1 cellular context compared by ENCODE assay signal in the genomic region with DNA sequence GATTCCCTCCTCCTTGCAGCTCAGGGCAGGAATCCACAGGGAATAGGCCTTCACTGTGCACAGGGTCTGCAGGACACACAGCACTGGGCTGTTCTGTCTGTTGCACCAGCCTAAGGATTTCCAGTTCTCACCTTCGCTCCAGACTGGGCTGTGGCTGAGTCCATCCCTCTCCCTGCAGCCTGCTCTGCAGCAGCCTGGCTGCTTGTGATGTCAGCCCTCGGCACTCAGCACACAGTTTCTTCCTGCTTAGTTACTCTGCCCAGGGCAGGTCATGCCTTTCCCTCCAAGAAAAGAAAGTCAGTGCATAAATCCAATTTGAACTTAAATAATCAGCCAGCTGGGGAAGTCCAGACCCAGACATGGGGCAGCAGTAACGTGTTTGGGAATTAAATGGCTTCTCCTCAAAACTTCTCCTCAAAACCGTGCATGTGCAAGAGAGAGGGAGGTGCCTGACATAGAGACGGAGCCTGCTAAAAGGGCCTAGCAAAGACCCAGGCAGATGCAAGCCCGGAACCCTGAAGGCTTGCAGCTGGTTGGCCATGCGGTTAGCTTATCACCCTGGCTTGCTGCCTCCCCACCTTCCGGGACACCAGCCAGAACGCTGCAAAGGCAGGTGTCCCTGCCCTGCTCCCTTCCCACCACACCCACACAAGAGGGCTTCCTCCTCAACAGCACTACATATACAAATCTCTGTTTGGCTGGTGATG.
A peak's percentile ranks its signal among the peaks of the same experiment; 100 is the strongest.
TF ChIP-seq lines count a peak whose summit lies in the region.

No MANE protein-coding gene starts in this region.

TF ChIP-seq in K562, 482 proteins besides CTCF, POLR2A, EP300 and RAD21 (continues in another document):
- TF ChIP-seq, protein P1, sequence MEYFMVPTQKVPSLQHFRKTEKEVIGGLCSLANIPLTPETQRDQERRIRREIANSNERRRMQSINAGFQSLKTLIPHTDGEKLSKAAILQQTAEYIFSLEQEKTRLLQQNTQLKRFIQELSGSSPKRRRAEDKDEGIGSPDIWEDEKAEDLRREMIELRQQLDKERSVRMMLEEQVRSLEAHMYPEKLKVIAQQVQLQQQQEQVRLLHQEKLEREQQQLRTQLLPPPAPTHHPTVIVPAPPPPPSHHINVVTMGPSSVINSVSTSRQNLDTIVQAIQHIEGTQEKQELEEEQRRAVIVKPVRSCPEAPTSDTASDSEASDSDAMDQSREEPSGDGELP (CRISPR knock-in tag; IDR thresholded peaks at IDR 0.05; ENCODE audit: borderline replicate concordance) = peak; percentile 30; the same call in 1 of the 2 replicates
- TF ChIP-seq ARID1B (IDR thresholded peaks at IDR 0.05) = peak; percentile 32; the same call in 1 of the 2 replicates
- TF ChIP-seq RCOR1 (IDR thresholded peaks at IDR 0.05; ENCODE audit: borderline replicate concordance in 1 of 2, low read depth in 2 of 2, low read length in 2 of 2) = peak in 1 of 2 experiments; percentile 42; a peak in 2 of 4 replicates
- TF ChIP-seq ZNF699 (CRISPR knock-in tag; IDR thresholded peaks at IDR 0.05; ENCODE audit: insufficient replicate concordance) = no peak
- TF ChIP-seq ZNF766 (CRISPR knock-in tag; conservative IDR thresholded peaks at IDR 0.05) = 0 out of 2 replicates have a peak, but pooled peaks have one; percentile 25
- TF ChIP-seq NCOR1 (IDR thresholded peaks at IDR 0.05) = 0 out of 2 replicates have a peak, but pooled peaks have one; percentile 9
- TF ChIP-seq TEAD4 (IDR thresholded peaks at IDR 0.05; ENCODE audit: low read length) = peak; percentile 14; the same call in 1 of the 2 replicates
- TF ChIP-seq TEAD4 (CRISPR knock-in tag; IDR thresholded peaks at IDR 0.05; ENCODE audit: borderline replicate concordance) = no peak
- TF ChIP-seq, protein P2, sequence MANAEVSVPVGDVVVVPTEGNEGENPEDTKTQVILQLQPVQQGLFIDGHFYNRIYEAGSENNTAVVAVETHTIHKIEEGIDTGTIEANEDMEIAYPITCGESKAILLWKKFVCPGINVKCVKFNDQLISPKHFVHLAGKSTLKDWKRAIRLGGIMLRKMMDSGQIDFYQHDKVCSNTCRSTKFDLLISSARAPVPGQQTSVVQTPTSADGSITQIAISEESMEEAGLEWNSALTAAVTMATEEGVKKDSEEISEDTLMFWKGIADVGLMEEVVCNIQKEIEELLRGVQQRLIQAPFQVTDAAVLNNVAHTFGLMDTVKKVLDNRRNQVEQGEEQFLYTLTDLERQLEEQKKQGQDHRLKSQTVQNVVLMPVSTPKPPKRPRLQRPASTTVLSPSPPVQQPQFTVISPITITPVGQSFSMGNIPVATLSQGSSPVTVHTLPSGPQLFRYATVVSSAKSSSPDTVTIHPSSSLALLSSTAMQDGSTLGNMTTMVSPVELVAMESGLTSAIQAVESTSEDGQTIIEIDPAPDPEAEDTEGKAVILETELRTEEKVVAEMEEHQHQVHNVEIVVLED (CRISPR knock-in tag; IDR thresholded peaks at IDR 0.05) = no peak
- TF ChIP-seq CTBP1 (IDR thresholded peaks at IDR 0.05; ENCODE audit: borderline replicate concordance) = peak; percentile 23; the same call in 1 of the 2 replicates
- TF ChIP-seq, protein P3, sequence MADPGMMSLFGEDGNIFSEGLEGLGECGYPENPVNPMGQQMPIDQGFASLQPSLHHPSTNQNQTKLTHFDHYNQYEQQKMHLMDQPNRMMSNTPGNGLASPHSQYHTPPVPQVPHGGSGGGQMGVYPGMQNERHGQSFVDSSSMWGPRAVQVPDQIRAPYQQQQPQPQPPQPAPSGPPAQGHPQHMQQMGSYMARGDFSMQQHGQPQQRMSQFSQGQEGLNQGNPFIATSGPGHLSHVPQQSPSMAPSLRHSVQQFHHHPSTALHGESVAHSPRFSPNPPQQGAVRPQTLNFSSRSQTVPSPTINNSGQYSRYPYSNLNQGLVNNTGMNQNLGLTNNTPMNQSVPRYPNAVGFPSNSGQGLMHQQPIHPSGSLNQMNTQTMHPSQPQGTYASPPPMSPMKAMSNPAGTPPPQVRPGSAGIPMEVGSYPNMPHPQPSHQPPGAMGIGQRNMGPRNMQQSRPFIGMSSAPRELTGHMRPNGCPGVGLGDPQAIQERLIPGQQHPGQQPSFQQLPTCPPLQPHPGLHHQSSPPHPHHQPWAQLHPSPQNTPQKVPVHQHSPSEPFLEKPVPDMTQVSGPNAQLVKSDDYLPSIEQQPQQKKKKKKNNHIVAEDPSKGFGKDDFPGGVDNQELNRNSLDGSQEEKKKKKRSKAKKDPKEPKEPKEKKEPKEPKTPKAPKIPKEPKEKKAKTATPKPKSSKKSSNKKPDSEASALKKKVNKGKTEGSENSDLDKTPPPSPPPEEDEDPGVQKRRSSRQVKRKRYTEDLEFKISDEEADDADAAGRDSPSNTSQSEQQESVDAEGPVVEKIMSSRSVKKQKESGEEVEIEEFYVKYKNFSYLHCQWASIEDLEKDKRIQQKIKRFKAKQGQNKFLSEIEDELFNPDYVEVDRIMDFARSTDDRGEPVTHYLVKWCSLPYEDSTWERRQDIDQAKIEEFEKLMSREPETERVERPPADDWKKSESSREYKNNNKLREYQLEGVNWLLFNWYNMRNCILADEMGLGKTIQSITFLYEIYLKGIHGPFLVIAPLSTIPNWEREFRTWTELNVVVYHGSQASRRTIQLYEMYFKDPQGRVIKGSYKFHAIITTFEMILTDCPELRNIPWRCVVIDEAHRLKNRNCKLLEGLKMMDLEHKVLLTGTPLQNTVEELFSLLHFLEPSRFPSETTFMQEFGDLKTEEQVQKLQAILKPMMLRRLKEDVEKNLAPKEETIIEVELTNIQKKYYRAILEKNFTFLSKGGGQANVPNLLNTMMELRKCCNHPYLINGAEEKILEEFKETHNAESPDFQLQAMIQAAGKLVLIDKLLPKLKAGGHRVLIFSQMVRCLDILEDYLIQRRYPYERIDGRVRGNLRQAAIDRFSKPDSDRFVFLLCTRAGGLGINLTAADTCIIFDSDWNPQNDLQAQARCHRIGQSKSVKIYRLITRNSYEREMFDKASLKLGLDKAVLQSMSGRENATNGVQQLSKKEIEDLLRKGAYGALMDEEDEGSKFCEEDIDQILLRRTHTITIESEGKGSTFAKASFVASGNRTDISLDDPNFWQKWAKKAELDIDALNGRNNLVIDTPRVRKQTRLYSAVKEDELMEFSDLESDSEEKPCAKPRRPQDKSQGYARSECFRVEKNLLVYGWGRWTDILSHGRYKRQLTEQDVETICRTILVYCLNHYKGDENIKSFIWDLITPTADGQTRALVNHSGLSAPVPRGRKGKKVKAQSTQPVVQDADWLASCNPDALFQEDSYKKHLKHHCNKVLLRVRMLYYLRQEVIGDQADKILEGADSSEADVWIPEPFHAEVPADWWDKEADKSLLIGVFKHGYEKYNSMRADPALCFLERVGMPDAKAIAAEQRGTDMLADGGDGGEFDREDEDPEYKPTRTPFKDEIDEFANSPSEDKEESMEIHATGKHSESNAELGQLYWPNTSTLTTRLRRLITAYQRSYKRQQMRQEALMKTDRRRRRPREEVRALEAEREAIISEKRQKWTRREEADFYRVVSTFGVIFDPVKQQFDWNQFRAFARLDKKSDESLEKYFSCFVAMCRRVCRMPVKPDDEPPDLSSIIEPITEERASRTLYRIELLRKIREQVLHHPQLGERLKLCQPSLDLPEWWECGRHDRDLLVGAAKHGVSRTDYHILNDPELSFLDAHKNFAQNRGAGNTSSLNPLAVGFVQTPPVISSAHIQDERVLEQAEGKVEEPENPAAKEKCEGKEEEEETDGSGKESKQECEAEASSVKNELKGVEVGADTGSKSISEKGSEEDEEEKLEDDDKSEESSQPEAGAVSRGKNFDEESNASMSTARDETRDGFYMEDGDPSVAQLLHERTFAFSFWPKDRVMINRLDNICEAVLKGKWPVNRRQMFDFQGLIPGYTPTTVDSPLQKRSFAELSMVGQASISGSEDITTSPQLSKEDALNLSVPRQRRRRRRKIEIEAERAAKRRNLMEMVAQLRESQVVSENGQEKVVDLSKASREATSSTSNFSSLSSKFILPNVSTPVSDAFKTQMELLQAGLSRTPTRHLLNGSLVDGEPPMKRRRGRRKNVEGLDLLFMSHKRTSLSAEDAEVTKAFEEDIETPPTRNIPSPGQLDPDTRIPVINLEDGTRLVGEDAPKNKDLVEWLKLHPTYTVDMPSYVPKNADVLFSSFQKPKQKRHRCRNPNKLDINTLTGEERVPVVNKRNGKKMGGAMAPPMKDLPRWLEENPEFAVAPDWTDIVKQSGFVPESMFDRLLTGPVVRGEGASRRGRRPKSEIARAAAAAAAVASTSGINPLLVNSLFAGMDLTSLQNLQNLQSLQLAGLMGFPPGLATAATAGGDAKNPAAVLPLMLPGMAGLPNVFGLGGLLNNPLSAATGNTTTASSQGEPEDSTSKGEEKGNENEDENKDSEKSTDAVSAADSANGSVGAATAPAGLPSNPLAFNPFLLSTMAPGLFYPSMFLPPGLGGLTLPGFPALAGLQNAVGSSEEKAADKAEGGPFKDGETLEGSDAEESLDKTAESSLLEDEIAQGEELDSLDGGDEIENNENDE (IDR thresholded peaks at IDR 0.05; ENCODE audit: low read depth, low read length) = no peak
- peak; percentile 42; the same call in 1 of the 2 replicates for TF ChIP-seq ETV1 (tag; conservative IDR thresholded peaks at IDR 0.05; ENCODE audit: low read depth)
- TF ChIP-seq CBFA2T2 (conservative IDR thresholded peaks at IDR 0.05) = peak; percentile 71
- TF ChIP-seq SUPT5H (IDR thresholded peaks at IDR 0.05) = no peak
- no peak for TF ChIP-seq MAFF (IDR thresholded peaks at IDR 0.05; ENCODE audit: low read length)
- TF ChIP-seq RB1 (IDR thresholded peaks at IDR 0.05; ENCODE audit: low read depth) = no peak
- no peak for TF ChIP-seq ZKSCAN1 (IDR thresholded peaks at IDR 0.05; ENCODE audit: low read depth, low read length)
- no peak for TF ChIP-seq ATF1 (CRISPR knock-in tag; IDR thresholded peaks at IDR 0.05)
- TF ChIP-seq ATF1 (tag; IDR thresholded peaks at IDR 0.05) = 0 out of 2 replicates have a peak, but pooled peaks have one; percentile 23
- peak; percentile 54; the same call in 1 of the 2 replicates for TF ChIP-seq ESRRA (IDR thresholded peaks at IDR 0.05; ENCODE audit: borderline replicate concordance, low read depth)
- TF ChIP-seq, protein P4, sequence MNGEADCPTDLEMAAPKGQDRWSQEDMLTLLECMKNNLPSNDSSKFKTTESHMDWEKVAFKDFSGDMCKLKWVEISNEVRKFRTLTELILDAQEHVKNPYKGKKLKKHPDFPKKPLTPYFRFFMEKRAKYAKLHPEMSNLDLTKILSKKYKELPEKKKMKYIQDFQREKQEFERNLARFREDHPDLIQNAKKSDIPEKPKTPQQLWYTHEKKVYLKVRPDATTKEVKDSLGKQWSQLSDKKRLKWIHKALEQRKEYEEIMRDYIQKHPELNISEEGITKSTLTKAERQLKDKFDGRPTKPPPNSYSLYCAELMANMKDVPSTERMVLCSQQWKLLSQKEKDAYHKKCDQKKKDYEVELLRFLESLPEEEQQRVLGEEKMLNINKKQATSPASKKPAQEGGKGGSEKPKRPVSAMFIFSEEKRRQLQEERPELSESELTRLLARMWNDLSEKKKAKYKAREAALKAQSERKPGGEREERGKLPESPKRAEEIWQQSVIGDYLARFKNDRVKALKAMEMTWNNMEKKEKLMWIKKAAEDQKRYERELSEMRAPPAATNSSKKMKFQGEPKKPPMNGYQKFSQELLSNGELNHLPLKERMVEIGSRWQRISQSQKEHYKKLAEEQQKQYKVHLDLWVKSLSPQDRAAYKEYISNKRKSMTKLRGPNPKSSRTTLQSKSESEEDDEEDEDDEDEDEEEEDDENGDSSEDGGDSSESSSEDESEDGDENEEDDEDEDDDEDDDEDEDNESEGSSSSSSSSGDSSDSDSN (IDR thresholded peaks at IDR 0.05; ENCODE audit: borderline replicate concordance in 1 of 2, low read depth in 2 of 2, low read length in 2 of 2) = peak in 1 of 2 experiments; percentile 85; a peak in 2 of 4 replicates
- peak; percentile 64 for TF ChIP-seq TCF3 (CRISPR knock-in tag; IDR thresholded peaks at IDR 0.05)
- peak; percentile 50; the same call in 1 of the 2 replicates for TF ChIP-seq L3MBTL2 (IDR thresholded peaks at IDR 0.05)
- TF ChIP-seq POLR3G (IDR thresholded peaks at IDR 0.05; ENCODE audit: extremely low read depth, insufficient read length, insufficient replicate concordance) = no peak
- TF ChIP-seq TEAD1 (CRISPR knock-in tag; IDR thresholded peaks at IDR 0.05) = 0 out of 4 replicates have a peak, but pooled peaks of 1 of the 2 experiments have one; percentile 4
